8 cellular contexts compared by ENCODE assay signal in the genomic region with DNA sequence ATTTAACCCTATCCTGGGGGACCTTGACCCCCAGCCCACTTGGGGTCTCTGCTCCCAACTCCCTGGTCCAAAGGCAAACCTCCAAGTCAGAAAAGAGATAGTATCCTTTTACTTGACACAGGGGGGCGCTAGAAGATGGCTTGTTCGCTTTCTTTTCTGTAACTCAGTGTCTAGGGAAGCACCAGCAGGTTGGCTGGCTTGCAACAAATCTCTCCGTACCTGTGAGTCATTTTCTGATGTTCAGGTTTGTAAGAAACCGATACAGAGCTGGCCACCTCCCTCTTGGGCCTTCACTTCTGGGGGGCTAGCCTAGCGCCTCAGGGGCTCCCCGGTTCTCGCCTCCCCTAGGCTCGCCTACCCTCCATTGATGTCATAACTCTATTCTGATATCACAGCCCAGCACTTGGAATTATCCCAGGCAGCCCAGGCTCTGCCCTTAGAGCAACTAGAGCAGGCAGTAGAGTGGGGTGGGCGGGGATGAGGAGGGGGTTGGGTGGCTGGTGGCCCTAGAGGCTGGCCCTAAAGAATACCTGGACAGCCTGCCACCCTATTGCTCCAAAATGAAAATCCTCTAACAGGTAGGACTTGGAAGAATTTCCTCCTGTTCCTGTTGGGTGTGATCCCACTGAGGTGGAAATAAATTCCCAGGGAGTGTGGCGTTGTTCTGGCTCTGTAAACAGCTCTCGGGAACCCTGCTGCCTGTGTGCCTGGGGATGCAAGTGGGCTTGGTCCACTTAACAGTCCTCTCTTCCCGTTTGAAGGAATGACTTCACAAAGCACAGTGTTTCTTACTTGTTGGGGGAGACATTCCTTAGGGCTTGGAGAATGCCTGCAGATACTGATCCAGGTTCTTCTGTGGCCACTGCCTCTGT.
DNase-seq lines count a peak whose midpoint lies in the region; ATAC-seq lines count a peak whose summit lies in the region.

No MANE protein-coding gene starts in this region.

- ATAC-seq in activated T-cell treated with anti-CD3 and anti-CD28 coated beads, Interleukin-2, amount 50 U/mL, for 72 hours (replicated peaks in 1 of 2), result peak; percentile 94 to 96
- ATAC-seq in HG02852 (IDR thresholded peaks at IDR 0.05; ENCODE audit: unreplicated experiment) (no peak), GM21825 (IDR thresholded peaks at IDR 0.05; ENCODE audit: unreplicated experiment) (no peak)

- H3K36me3 Mint-ChIP-seq in activated T-cell treated with anti-CD3 and anti-CD28 coated beads, Interleukin-2, amount 50 U/mL, for 72 hours (ENCODE audit: insufficient read depth in 2 of 2), result no peaks in the 10 kb centered on the region

- no peaks in the 10 kb centered on the region for H3K4me1 Mint-ChIP-seq in activated T-cell treated with anti-CD3 and anti-CD28 coated beads, Interleukin-2, amount 50 U/mL, for 72 hours (ENCODE audit: low read depth)

- H3K9me3 Mint-ChIP-seq in activated T-cell treated with anti-CD3 and anti-CD28 coated beads, Interleukin-2, amount 50 U/mL, for 72 hours, result no peaks in the 10 kb centered on the region

- no peaks in the 10 kb centered on the region for H3K27me3 Mint-ChIP-seq in activated T-cell treated with anti-CD3 and anti-CD28 coated beads, Interleukin-2, amount 50 U/mL, for 72 hours (ENCODE audit: low read depth)

- DNase-seq in D341Med (ENCODE audit: low spot score) (peak; percentile 80), HUDEP-2 (lab: John Stamatoyannopoulos, UW; ENCODE audit: unreplicated experiment in 76 of 76) (peak in 56 of 76 experiments; percentile 6 to 69 (median 30)), NOMO-1 treated with dmso at 0.1 percent for 144 hours (lab: John Stamatoyannopoulos, UW; ENCODE audit: unreplicated experiment) (peak; percentile 41), germinal center (ENCODE audit: low spot score) (peak; percentile 29), pons (ENCODE audit: low spot score) (peak; percentile 55)
- peak; percentile 62 to 68 for DNase-seq in activated T-cell treated with anti-CD3 and anti-CD28 coated beads, Interleukin-2, amount 50 U/mL, for 72 hours

- H3K4me3 Mint-ChIP-seq in activated T-cell treated with anti-CD3 and anti-CD28 coated beads, Interleukin-2, amount 50 U/mL, for 72 hours, result no peak overlapping the region

- H3K27ac Mint-ChIP-seq in activated T-cell treated with anti-CD3 and anti-CD28 coated beads, Interleukin-2, amount 50 U/mL, for 72 hours, result no peak overlapping the region

Comparison
In these comparisons a context has a peak if more than half of its experiments do, and no peak if none do; other contexts are left out.
1. DNase-seq: peak in every context shown above with its lines; median percentile 80 in D341Med; 65 in activated T-cell treated with anti-CD3 and anti-CD28 coated beads, Interleukin-2, amount 50 U/mL, for 72 hours; 55 in pons; 41 in NOMO-1 treated with dmso at 0.1 percent for 144 hours; 30 in HUDEP-2; 29 in germinal center.
2. ATAC-seq: peak in activated T-cell treated with anti-CD3 and anti-CD28 coated beads, Interleukin-2, amount 50 U/mL, for 72 hours (2 of 2); none in HG02852 (single experiment) and GM21825 (single experiment).